22 cellular contexts compared by ENCODE assay signal in genomic region chr20:20793570-20793969, GRCh38.
"Had no signal": no experiment of that assay in that cellular context is flagged by ENCODE, and none has a peak within 500 bp of the region (broad histone marks: within the 10 kb centered on the region; RNA-seq: fewer than 3 reads in every experiment).

No MANE protein-coding gene starts in this region.

- ATAC-seq: mucosa of descending colon; naive thymus-derived CD8-positive, alpha-beta T cell; pancreas; right cardiac atrium; stimulated activated effector memory CD8-positive, alpha-beta T cell treated with anti-CD3 and anti-CD28 coated beads, Interleukin-12 subunit alpha, Interleukin-12 subunit beta, amount 100 ng/mL, for 72 hours; upper lobe of right lung had no signal

- H3K36me3 Mint-ChIP-seq: naive thymus-derived CD8-positive, alpha-beta T cell; stimulated activated effector memory CD8-positive, alpha-beta T cell treated with anti-CD3 and anti-CD28 coated beads, Interleukin-12 subunit alpha, Interleukin-12 subunit beta, amount 100 ng/mL, for 72 hours had no signal

- H3K4me3 ChIP-seq: esophagus squamous epithelium, mucosa of descending colon, pancreas, smooth muscle cell, testis, tibial nerve, upper lobe of right lung, vagina had no signal

- H3K27me3 ChIP-seq: pancreas, testis, upper lobe of right lung, vagina had no signal

- FAIRE-seq: colon, pancreas had no signal

- H3K36me3 ChIP-seq: esophagus squamous epithelium, pancreas, tibial nerve, upper lobe of right lung, vagina had no signal

- H3K4me1 Mint-ChIP-seq: naive thymus-derived CD8-positive, alpha-beta T cell; stimulated activated effector memory CD8-positive, alpha-beta T cell treated with anti-CD3 and anti-CD28 coated beads, Interleukin-12 subunit alpha, Interleukin-12 subunit beta, amount 100 ng/mL, for 72 hours had no signal

- H3K27ac Mint-ChIP-seq: dendritic cell treated with granulocyte-macrophage colony-stimulating factor and Interleukin-4, amounts not matched to agents 40 ng/mL and 50 ng/mL, for 4 days; naive thymus-derived CD8-positive, alpha-beta T cell; progenitor cell of endocrine pancreas; stimulated activated effector memory CD8-positive, alpha-beta T cell treated with anti-CD3 and anti-CD28 coated beads, Interleukin-12 subunit alpha, Interleukin-12 subunit beta, amount 100 ng/mL, for 72 hours; stimulated activated naive CD8-positive, alpha-beta T cell treated with anti-CD3 and anti-CD28 coated beads, Interleukin-15, Interleukin-2, amounts not matched to agents 100 ng/mL and 50 ng/mL, for 24 hours had no signal

- H3K9me3 Mint-ChIP-seq: dendritic cell treated with granulocyte-macrophage colony-stimulating factor and Interleukin-4, amounts not matched to agents 40 ng/mL and 50 ng/mL, for 4 days; naive thymus-derived CD8-positive, alpha-beta T cell; stimulated activated effector memory CD8-positive, alpha-beta T cell treated with anti-CD3 and anti-CD28 coated beads, Interleukin-12 subunit alpha, Interleukin-12 subunit beta, amount 100 ng/mL, for 72 hours; stimulated activated naive CD8-positive, alpha-beta T cell treated with anti-CD3 and anti-CD28 coated beads, Interleukin-15, Interleukin-2, amounts not matched to agents 100 ng/mL and 50 ng/mL, for 24 hours had no signal

- H3K4me2 ChIP-seq: smooth muscle cell had no signal

- H3K27ac ChIP-seq: esophagus squamous epithelium, pancreas, testis, tibial nerve, upper lobe of right lung, vagina had no signal

- H3K27me3 Mint-ChIP-seq: stimulated activated naive CD8-positive, alpha-beta T cell treated with anti-CD3 and anti-CD28 coated beads, Interleukin-15, Interleukin-2, amounts not matched to agents 100 ng/mL and 50 ng/mL, for 24 hours had no signal

- H3K4me3 Mint-ChIP-seq: dendritic cell treated with granulocyte-macrophage colony-stimulating factor and Interleukin-4, amounts not matched to agents 40 ng/mL and 50 ng/mL, for 4 days; naive thymus-derived CD8-positive, alpha-beta T cell; stimulated activated effector memory CD8-positive, alpha-beta T cell treated with anti-CD3 and anti-CD28 coated beads, Interleukin-12 subunit alpha, Interleukin-12 subunit beta, amount 100 ng/mL, for 72 hours; stimulated activated naive CD8-positive, alpha-beta T cell treated with anti-CD3 and anti-CD28 coated beads, Interleukin-15, Interleukin-2, amounts not matched to agents 100 ng/mL and 50 ng/mL, for 24 hours had no signal

- H3K9me3 ChIP-seq: esophagus squamous epithelium, mucosa of descending colon, pancreas, testis, tibial nerve, upper lobe of right lung, vagina had no signal

- DNase-seq: esophagus squamous epithelium; foreskin fibroblast; head of caudate nucleus; hippocampal formation; kidney glomerular epithelial cell; mucosa of descending colon; naive thymus-derived CD8-positive, alpha-beta T cell; nucleus accumbens; pancreas; right cardiac atrium; stimulated activated CD4-positive, alpha-beta T cell treated with anti-CD3 and anti-CD28 coated beads, Interleukin-4, amount 100 ng/mL, for 1 hour; stimulated activated CD8-positive, alpha-beta memory T cell treated with anti-CD3 and anti-CD28 coated beads, Interleukin-4, amount 100 ng/mL, for 48 hours; testis; upper lobe of right lung had no signal

- H3K4me1 ChIP-seq: pancreas, testis, upper lobe of right lung, vagina had no signal
